In genomic region chr5:102223542-102224444, GRCh38 we compare ENCODE assay signal across 8 cellular contexts.
DNase-seq lines count a peak whose midpoint lies in the region; ATAC-seq, FAIRE-seq and TF ChIP-seq lines count a peak whose summit lies in the region.

No MANE protein-coding gene starts in this region.

- DNase-seq in BE2C: no peak
- peak; percentile 3 for DNase-seq in GM18507 (ENCODE audit: extremely low spot score, insufficient read length, low read depth)
- DNase-seq in HL-60 (ENCODE audit: low read depth in 1 of 2, low spot score in 1 of 2): peak in 1 of 2 experiments; percentile 2
- DNase-seq in RPMI8226: peak; percentile 67
- DNase-seq in glomerular visceral epithelial cell (ENCODE audit: extremely low spot score): peak; percentile 28
- no peak for DNase-seq in NCI-H524 treated with DMSO at 0.1 percent for 48 hours (lab: John Stamatoyannopoulos, UW)
- DNase-seq in hippocampal formation (lab: John Stamatoyannopoulos, UW): no peak

- no peak overlapping the region for H3K27ac ChIP-seq in HL-60 (replicated peaks)

- no peaks in the 10 kb centered on the region for H3K4me1 ChIP-seq in BE2C

- no peak for ATAC-seq in HG03097 (IDR thresholded peaks at IDR 0.05; ENCODE audit: low FRiP score, unreplicated experiment)

- H3K4me3 ChIP-seq in BE2C (ENCODE audit: low read depth, low read length) (no peak overlapping the region), HL-60 (replicated peaks; ENCODE audit: insufficient read depth, low read length) (no peak overlapping the region)

- no peaks in the 10 kb centered on the region for H3K9me3 ChIP-seq in BE2C

- H3K27me3 ChIP-seq in BE2C (no peaks in the 10 kb centered on the region), HL-60 (ENCODE audit: insufficient read depth, poor library complexity, severe bottlenecking) (no peaks in the 10 kb centered on the region)

- TF ChIP-seq CTCF in BE2C (IDR thresholded peaks at IDR 0.05; ENCODE audit: low read depth, low read length) (peak; percentile 56), HL-60 (IDR thresholded peaks at IDR 0.05; ENCODE audit: insufficient read depth, low read length) (peak; percentile 24)

- FAIRE-seq in GM18507 (lab: Jason Lieb, UNC): peak; percentile 79

- H3K36me3 ChIP-seq in BE2C: no peaks in the 10 kb centered on the region

Comparison
In these comparisons a context has a peak if more than half of its experiments do, and no peak if none do; other contexts are left out.
1. DNase-seq: peak in GM18507 (single experiment), RPMI8226 (single experiment) and glomerular visceral epithelial cell (single experiment); none in BE2C (single experiment), NCI-H524 treated with DMSO at 0.1 percent for 48 hours (single experiment) and hippocampal formation (0 of 2).